24 cellular contexts compared by ENCODE assay signal in genomic region chr15:58062175-58062574, GRCh38. TPM values are rescaled to one million over a fixed set of nuclear protein-coding genes. Genes with fewer than 3 reads are reported as not detected.
"Had no signal": no experiment of that assay in that cellular context is flagged by ENCODE, and none has a peak within 500 bp of the region (broad histone marks: within the 10 kb centered on the region; RNA-seq: fewer than 3 reads in every experiment).

No MANE protein-coding gene starts in this region.

- H2AFZ ChIP-seq: hepatocyte had no signal

- H3K4me2 ChIP-seq: hepatocyte had no signal

- H3K27ac ChIP-seq: dorsolateral prefrontal cortex, esophagus muscularis mucosa, gastroesophageal sphincter, hepatocyte, pancreas, right lobe of liver, spleen, tibial artery, upper lobe of right lung had no signal

- H3K36me3 Mint-ChIP-seq: stimulated activated memory B cell treated with anti-CD40 and anti-IgM and Interleukin-4, amounts not matched to agents 10 μg/mL and 1 μg/mL and 100 μg/mL, for 72 hours had no signal

- ATAC-seq: gastroesophageal sphincter; left colon; mucosa of descending colon; naive thymus-derived CD8-positive, alpha-beta T cell; pancreas; right lobe of liver; stimulated activated memory B cell treated with anti-CD40 and anti-IgM and Interleukin-4, amounts not matched to agents 10 μg/mL and 1 μg/mL and 100 μg/mL, for 72 hours; upper lobe of right lung had no signal

- H3K4me3 ChIP-seq: dorsolateral prefrontal cortex, esophagus muscularis mucosa, gastroesophageal sphincter, hepatocyte, mucosa of descending colon, pancreas, right lobe of liver, spleen, tibial artery, upper lobe of right lung had no signal

- H3K36me3 ChIP-seq: esophagus muscularis mucosa, gastroesophageal sphincter, pancreas, right lobe of liver, spleen, tibial artery, upper lobe of right lung had no signal

- H3K27ac Mint-ChIP-seq: progenitor cell of endocrine pancreas; stimulated activated memory B cell treated with anti-CD40 and anti-IgM and Interleukin-4, amounts not matched to agents 10 μg/mL and 1 μg/mL and 100 μg/mL, for 72 hours; stimulated activated naive CD8-positive, alpha-beta T cell treated with anti-CD3 and anti-CD28 coated beads, Interleukin-15, Interleukin-2, amounts not matched to agents 100 ng/mL and 50 ng/mL, for 24 hours had no signal

- H3K79me2 ChIP-seq: hepatocyte had no signal

- DNase-seq: cortex of kidney; dorsolateral prefrontal cortex; effector CD8-positive, alpha-beta T cell; glutamatergic neuron; kidney; left colon; mucosa of descending colon; naive thymus-derived CD8-positive, alpha-beta T cell; occipital lobe; pancreas; right lobe of liver; spleen; stimulated activated CD4-positive, alpha-beta T cell treated with anti-CD3 and anti-CD28 coated beads, Interleukin-15, amount 100 ng/mL, for 24 hours; stimulated activated CD4-positive, alpha-beta T cell treated with anti-CD3 and anti-CD28 coated beads, Interleukin-1b, Interleukin-23, amount 100 ng/mL, for 48 hours; stimulated activated CD4-positive, alpha-beta T cell treated with anti-CD3 and anti-CD28 coated beads, Interleukin-4, amount 100 ng/mL, for 24 hours; tibial artery; upper lobe of right lung had no signal

- FAIRE-seq: kidney, pancreas had no signal

- H3K9me3 ChIP-seq: esophagus muscularis mucosa, gastroesophageal sphincter, mucosa of descending colon, pancreas, right lobe of liver, spleen, tibial artery, upper lobe of right lung had no signal

- H3K4me3 Mint-ChIP-seq: central memory CD8-positive, alpha-beta T cell; naive thymus-derived CD8-positive, alpha-beta T cell; stimulated activated memory B cell treated with anti-CD40 and anti-IgM and Interleukin-4, amounts not matched to agents 10 μg/mL and 1 μg/mL and 100 μg/mL, for 72 hours; stimulated activated naive CD8-positive, alpha-beta T cell treated with anti-CD3 and anti-CD28 coated beads, Interleukin-15, Interleukin-2, amounts not matched to agents 100 ng/mL and 50 ng/mL, for 24 hours had no signal

- H3K9me3 Mint-ChIP-seq: central memory CD8-positive, alpha-beta T cell; stimulated activated memory B cell treated with anti-CD40 and anti-IgM and Interleukin-4, amounts not matched to agents 10 μg/mL and 1 μg/mL and 100 μg/mL, for 72 hours; stimulated activated naive CD8-positive, alpha-beta T cell treated with anti-CD3 and anti-CD28 coated beads, Interleukin-15, Interleukin-2, amounts not matched to agents 100 ng/mL and 50 ng/mL, for 24 hours had no signal

RNA-seq across cellular contexts. Expression of gene ALDH1A2, which starts 3.3 kb away (rescaled TPM):
- total RNA-seq: naive thymus-derived CD8-positive, alpha-beta T cell had no signal
- polyA plus RNA-seq: naive thymus-derived CD8-positive, alpha-beta T cell had no signal
